ENCODE assay signal across 24 cellular contexts in the genomic region with DNA sequence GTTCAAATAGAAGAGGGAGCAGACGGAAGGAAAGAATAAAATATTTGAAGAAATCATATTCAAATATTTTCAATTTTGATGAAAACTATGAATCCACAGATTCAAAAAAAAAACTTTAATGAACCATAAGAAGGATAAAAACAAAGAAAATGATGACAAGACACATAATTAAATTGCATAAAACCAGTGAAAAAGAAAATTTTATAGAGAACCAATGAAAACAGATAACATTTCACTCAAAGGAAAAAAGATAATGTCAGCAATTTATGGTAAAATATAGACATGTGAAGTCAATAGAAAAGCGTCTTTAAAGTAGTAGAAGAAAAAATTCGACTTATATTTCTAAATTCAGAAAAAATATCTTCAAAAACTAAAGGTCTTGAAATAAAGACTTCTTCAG.
DNase-seq lines count a peak whose midpoint lies in the region; ATAC-seq, FAIRE-seq and TF ChIP-seq lines count a peak whose summit lies in the region.
"Had no signal": no experiment of that assay in that cellular context is flagged by ENCODE, and none has a peak within 500 bp of the region (broad histone marks: within the 10 kb centered on the region; RNA-seq: fewer than 3 reads in every experiment).

No MANE protein-coding gene starts in this region.

- no peak overlapping the region for H2AK5ac ChIP-seq in IMR-90 (ENCODE audit: low read depth, low read length)

- H4K8ac ChIP-seq in IMR-90 (ENCODE audit: low read depth in 2 of 2, low read length in 2 of 2): no peak overlapping the region

- no peak overlapping the region for H3K14ac ChIP-seq in IMR-90 (replicated peaks; ENCODE audit: low read depth, low read length)

- H4K20me1 ChIP-seq in IMR-90 (ENCODE audit: insufficient read depth, low read length) (no peaks in the 10 kb centered on the region), K562 (replicated peaks; ENCODE audit: control insufficient read depth, insufficient read depth, low read length) (no peaks in the 10 kb centered on the region)
- H4K20me1 ChIP-seq: BLaER1 treated with 17β-estradiol and CSF1 and Interleukin-3, amounts not matched to agents 10 nM and 100 nM had no signal

- H3K4ac ChIP-seq in IMR-90 (ENCODE audit: low read depth, low read length): no peak overlapping the region

- no peak for FAIRE-seq in A549 (lab: Jason Lieb, UNC)
- no peak for FAIRE-seq in K562 (lab: Jason Lieb, UNC)
- peak; percentile 38 for FAIRE-seq in kidney (lab: Jason Lieb, UNC)
- FAIRE-seq: D721Med, GM12878, GM12892, GM18507 had no signal

- TF ChIP-seq CTCF in A549 (IDR thresholded peaks at IDR 0.05) (no peak), IMR-90 (conservative IDR thresholded peaks at IDR 0.05; ENCODE audit: low read depth, low read length) (no peak), K562 (IDR thresholded peaks at IDR 0.05 in 2 of 3, conservative IDR thresholded peaks at IDR 0.05 in 1 of 3; ENCODE audit: insufficient read depth in 2 of 3, low read depth in 1 of 3, low read length in 3 of 3) (no peak), kidney (IDR thresholded peaks at IDR 0.05; ENCODE audit: borderline replicate concordance, extremely low read depth, insufficient read depth) (no peak)

- no peak overlapping the region for H2BK20ac ChIP-seq in IMR-90 (ENCODE audit: low read depth, low read length)

- no peak for DNase-seq in A549 (ENCODE audit: low read depth in 1 of 2, low spot score in 1 of 2)
- no peak for DNase-seq in IMR-90
- DNase-seq in K562 (ENCODE audit: extremely low read depth in 1 of 4, low spot score in 3 of 4): no peak
- DNase-seq in kidney: no peak
- no peak for DNase-seq in DMS153 (lab: John Stamatoyannopoulos, UW)
- no peak for DNase-seq in activated CD8-positive, alpha-beta memory T cell treated with anti-CD3 and anti-CD28 coated beads for 24 hours
- DNase-seq: 8988T; AML-193; Caco-2; Calu3; CD4-positive, alpha-beta T cell; CD8-positive, alpha-beta T cell; DMS53; DMS79; DND-41; EL; GDM1 had no signal

- H2BK120ac ChIP-seq in IMR-90 (ENCODE audit: low read depth, low read length): no peak overlapping the region

- no peaks in the 10 kb centered on the region for H3K4me1 ChIP-seq in A549
- no peaks in the 10 kb centered on the region for H3K4me1 ChIP-seq in IMR-90 (ENCODE audit: control insufficient read depth, insufficient read depth, low read length)
- no peaks in the 10 kb centered on the region for H3K4me1 ChIP-seq in K562 (replicated peaks in 1 of 2; ENCODE audit: control insufficient read depth in 2 of 2, insufficient read depth in 2 of 2, low read length in 2 of 2)
- no peaks in the 10 kb centered on the region for H3K4me1 ChIP-seq in kidney (ENCODE audit: control insufficient read depth in 1 of 2, insufficient read depth in 1 of 2, low read depth in 1 of 2, low read length in 2 of 2)
- H3K4me1 ChIP-seq: BLaER1 treated with 17β-estradiol and CSF1 and Interleukin-3, amounts not matched to agents 10 nM and 100 nM; Caco-2 had no signal

- H2BK5ac ChIP-seq in IMR-90 (ENCODE audit: low read depth, low read length, poor library complexity, severe bottlenecking): no peak overlapping the region

- no peak for TF ChIP-seq EP300 in A549 (IDR thresholded peaks at IDR 0.05)
- no peak for TF ChIP-seq EP300 in K562 (IDR thresholded peaks at IDR 0.05; ENCODE audit: low read length)

- in situ Hi-C loops in IMR-90 (cut with MboI; ENCODE audit: low sequenced_read_pairs) (no loop called here), K562 (cut with MboI) (no loop called here)

- H3K79me1 ChIP-seq in IMR-90 (ENCODE audit: low read depth in 1 of 2, low read length in 2 of 2): no peaks in the 10 kb centered on the region

- H3K9ac ChIP-seq in IMR-90 (ENCODE audit: low read depth, low read length) (no peak overlapping the region), K562 (ENCODE audit: insufficient read depth in 1 of 2, low read depth in 2 of 2, low read length in 2 of 2) (no peak overlapping the region), kidney (ENCODE audit: low read length in 2 of 2) (no peak overlapping the region)
- H3K9ac ChIP-seq: BLaER1 treated with 17β-estradiol and CSF1 and Interleukin-3, amounts not matched to agents 10 nM and 100 nM had no signal

- no peaks in the 10 kb centered on the region for H3K9me3 ChIP-seq in A549
- H3K9me3 ChIP-seq in IMR-90 (ENCODE audit: control insufficient read depth, insufficient read depth, low read length): peaks cover 4% of the 10 kb centered on the region
- no peaks in the 10 kb centered on the region for H3K9me3 ChIP-seq in K562 (replicated peaks; ENCODE audit: control insufficient read depth, insufficient read depth, low read depth, low read length)
- no peaks in the 10 kb centered on the region for H3K9me3 ChIP-seq in kidney (ENCODE audit: control insufficient read depth in 1 of 2, low read length in 2 of 2)
- H3K9me3 ChIP-seq: BLaER1 treated with 17β-estradiol and CSF1 and Interleukin-3, amounts not matched to agents 10 nM and 100 nM; Caco-2 had no signal

- TF ChIP-seq RAD21 in A549 (conservative IDR thresholded peaks at IDR 0.05 in 1 of 2, IDR thresholded peaks at IDR 0.05 in 1 of 2) (no peak), IMR-90 (IDR thresholded peaks at IDR 0.05; ENCODE audit: low read length) (no peak), K562 (CRISPR knock-in tag; conservative IDR thresholded peaks at IDR 0.05 in 1 of 2, IDR thresholded peaks at IDR 0.05 in 1 of 2) (no peak)

- no peak overlapping the region for H2BK15ac ChIP-seq in IMR-90 (ENCODE audit: low read depth, low read length)

- BruUV-seq in IMR-90 (replicated peaks; lab: Mats Ljungman, UMichigan): no TSS peak
- BruUV-seq in K562 (replicated peaks; lab: Mats Ljungman, UMichigan): no TSS peak

- H3K9me1 ChIP-seq in IMR-90 (ENCODE audit: insufficient read depth, low read length): no peaks in the 10 kb centered on the region
- no peaks in the 10 kb centered on the region for H3K9me1 ChIP-seq in K562 (ENCODE audit: control insufficient read depth, insufficient read depth, low read length)

- no peak overlapping the region for H3K23ac ChIP-seq in IMR-90 (ENCODE audit: low read depth, low read length)

- dilution Hi-C loops in IMR-90 (cut with HindIII; ENCODE audit: low sequenced_read_pairs, unreplicated experiment): no loop called here

- H2AK9ac ChIP-seq in IMR-90 (replicated peaks; ENCODE audit: low read depth, low read length, poor library complexity): no peak overlapping the region

- CTCF ChIA-PET in A549 (lab: Yijun Ruan, JAX): no interaction called here
- CTCF ChIA-PET in IMR-90 (lab: Yijun Ruan, JAX): no interaction called here
- CTCF ChIA-PET in K562 (lab: Yijun Ruan, JAX; ENCODE audit: low intra/inter-chr PET ratio): no interaction called here

- POLR2A ChIA-PET in A549 (lab: Yijun Ruan, JAX): no interaction called here
- POLR2A ChIA-PET in IMR-90 (lab: Charles Lee; ENCODE audit: unreplicated experiment): no interaction called here
- POLR2A ChIA-PET in K562 (lab: Yijun Ruan, JAX): no interaction called here

- H3K36me3 ChIP-seq in IMR-90 (ENCODE audit: control insufficient read depth, insufficient read depth, low read length) (no peaks in the 10 kb centered on the region), K562 (ENCODE audit: control insufficient read depth, insufficient read depth, low read length) (no peaks in the 10 kb centered on the region), kidney (ENCODE audit: control insufficient read depth in 1 of 2, insufficient read depth in 2 of 2, low read length in 2 of 2) (no peaks in the 10 kb centered on the region)
- H3K36me3 ChIP-seq: BLaER1 treated with 17β-estradiol and CSF1 and Interleukin-3, amounts not matched to agents 10 nM and 100 nM had no signal

- intact Hi-C loops in IMR-90 (cut with micrococcal nuclease): no loop called here
- intact Hi-C loops in K562 (cut with micrococcal nuclease): no loop called here
- intact Hi-C loops in kidney (cut with DNase I): no loop called here

- no peak for TF ChIP-seq POLR2A in A549 (IDR thresholded peaks at IDR 0.05; ENCODE audit: low read length)
- no peak for TF ChIP-seq POLR2A in IMR-90 (IDR thresholded peaks at IDR 0.05; ENCODE audit: low read depth, low read length)
- TF ChIP-seq POLR2A in K562 (conservative IDR thresholded peaks at IDR 0.05): no peak

- H2AFZ ChIP-seq in IMR-90 (replicated peaks; ENCODE audit: low read length, poor library complexity) (no peak overlapping the region), K562 (ENCODE audit: low read depth, low read length) (no peak overlapping the region)

- H3K27ac ChIP-seq in A549 (no peak overlapping the region), IMR-90 (ENCODE audit: insufficient read depth, low read length) (no peak overlapping the region), K562 (ENCODE audit: extremely low read depth, low read depth, low read length) (no peak overlapping the region), kidney (ENCODE audit: low read depth in 2 of 2, low read length in 2 of 2) (no peak overlapping the region)
- H3K27ac ChIP-seq: BLaER1 treated with 17β-estradiol and CSF1 and Interleukin-3, amounts not matched to agents 10 nM and 100 nM; C4-2B had no signal

- H3K4me2 ChIP-seq in A549 (no peak overlapping the region), IMR-90 (ENCODE audit: low read depth, low read length) (no peak overlapping the region), K562 (ENCODE audit: insufficient read depth, low read length) (no peak overlapping the region)
- H3K4me2 ChIP-seq: BLaER1 treated with 17β-estradiol and CSF1 and Interleukin-3, amounts not matched to agents 10 nM and 100 nM had no signal

- H3K79me2 ChIP-seq in K562 (ENCODE audit: control insufficient read depth, insufficient read depth, low read length): no peaks in the 10 kb centered on the region

- WGBS in A549 (ENCODE audit: missing lambda C conversion rate): 38% methylated on average over 3 of the region's 3 CpGs
- WGBS in IMR-90 (ENCODE audit: extremely low coverage in 2 of 2, insufficient read length in 1 of 2), 2 experiments: no CpG with 5 or more reads among the region's 3 CpGs
- WGBS in K562 (ENCODE audit: insufficient coverage, low coverage, missing lambda C conversion rate): 7% methylated on average over 3 of the region's 3 CpGs

- no peak overlapping the region for H4K91ac ChIP-seq in IMR-90 (ENCODE audit: insufficient read depth, low read depth, low read length)

- H3K56ac ChIP-seq in IMR-90 (ENCODE audit: extremely low read depth, insufficient read depth, low read length): no peak overlapping the region

- H3K4me3 ChIP-seq in A549 (no peak overlapping the region), IMR-90 (ENCODE audit: insufficient read depth, low read depth, low read length) (no peak overlapping the region), K562 (no peak overlapping the region), kidney (ENCODE audit: low read length in 2 of 2) (no peak overlapping the region)
- H3K4me3 ChIP-seq: BLaER1 treated with 17β-estradiol and CSF1 and Interleukin-3, amounts not matched to agents 10 nM and 100 nM; GM12878 had no signal

- ATAC-seq in A549 (no peak), IMR-90 (ENCODE audit: low read depth) (no peak), K562 (no peak), GM19452 (IDR thresholded peaks at IDR 0.05; ENCODE audit: unreplicated experiment) (no peak)
- ATAC-seq: CD8-positive, alpha-beta T cell; GM12878 had no signal

- no peak overlapping the region for H3K18ac ChIP-seq in IMR-90 (ENCODE audit: low read depth, low read length)

- H3K27me3 ChIP-seq in IMR-90 (ENCODE audit: control insufficient read depth, insufficient read depth, low read length) (no peaks in the 10 kb centered on the region), K562 (ENCODE audit: control insufficient read depth in 2 of 2, insufficient read depth in 2 of 2, low read length in 2 of 2) (no peaks in the 10 kb centered on the region)
- H3K27me3 ChIP-seq: BLaER1 treated with 17β-estradiol and CSF1 and Interleukin-3, amounts not matched to agents 10 nM and 100 nM had no signal

- no peak overlapping the region for H4K5ac ChIP-seq in IMR-90 (ENCODE audit: low read depth, low read length)
